ENCODE assay signal across 13 cellular contexts in genomic region chr3:56629044-56629443, GRCh38. TPM values are rescaled to one million over a fixed set of nuclear protein-coding genes. Genes with fewer than 3 reads are reported as not detected.
A peak's percentile ranks its signal among the peaks of the same experiment; 100 is the strongest.
DNase-seq lines count a peak whose midpoint lies in the region; ATAC-seq and TF ChIP-seq lines count a peak whose summit lies in the region.
"Had no signal": no experiment of that assay in that cellular context is flagged by ENCODE, and none has a peak within 500 bp of the region (broad histone marks: within the 10 kb centered on the region; RNA-seq: fewer than 3 reads in every experiment).

No MANE protein-coding gene starts in this region.

- no peaks in the 10 kb centered on the region for H3K27me3 Mint-ChIP-seq in effector memory CD8-positive, alpha-beta T cell
- no peaks in the 10 kb centered on the region for H3K27me3 Mint-ChIP-seq in neural crest cell (ENCODE audit: low read depth)
- H3K27me3 Mint-ChIP-seq: activated CD8-positive, alpha-beta memory T cell treated with anti-CD3 and anti-CD28 coated beads, Interleukin-2, amount 10 ng/mL, durations not matched to agents 7 days and 5 days had no signal

- no peak for TF ChIP-seq CTCF in neural crest cell (conservative IDR thresholded peaks at IDR 0.05)

- peak; percentile 76 for ATAC-seq in GM19043 (IDR thresholded peaks at IDR 0.05; ENCODE audit: low read depth, unreplicated experiment)
- peak; percentile 83 for ATAC-seq in HG02938 (IDR thresholded peaks at IDR 0.05; ENCODE audit: unreplicated experiment)
- no peak for ATAC-seq in effector memory CD8-positive, alpha-beta T cell (replicated peaks)
- no peak for ATAC-seq in HG02973 (IDR thresholded peaks at IDR 0.05; ENCODE audit: unreplicated experiment)
- ATAC-seq: activated CD8-positive, alpha-beta memory T cell treated with anti-CD3 and anti-CD28 coated beads, Interleukin-2, amount 10 ng/mL, durations not matched to agents 7 days and 5 days had no signal

- H3K4me3 Mint-ChIP-seq in effector memory CD8-positive, alpha-beta T cell = no peak overlapping the region
- H3K4me3 Mint-ChIP-seq in neural crest cell = no peak overlapping the region
- H3K4me3 Mint-ChIP-seq: activated CD8-positive, alpha-beta memory T cell treated with anti-CD3 and anti-CD28 coated beads, Interleukin-2, amount 10 ng/mL, durations not matched to agents 7 days and 5 days had no signal

- peaks cover 2 to 24% of the 10 kb centered on the region in 2 donors for H3K4me1 Mint-ChIP-seq in effector memory CD8-positive, alpha-beta T cell (ENCODE audit: low read depth in 2 of 2)
- H3K4me1 Mint-ChIP-seq in neural crest cell = no peaks in the 10 kb centered on the region

- H3K36me3 Mint-ChIP-seq in effector memory CD8-positive, alpha-beta T cell (ENCODE audit: insufficient read depth) = peaks cover 62% of the 10 kb centered on the region
- peaks cover 18% of the 10 kb centered on the region for H3K36me3 Mint-ChIP-seq in neural crest cell (ENCODE audit: low read depth)

- H3K27ac Mint-ChIP-seq in effector memory CD8-positive, alpha-beta T cell = peak overlapping the region; percentile 79 to 86
- H3K27ac Mint-ChIP-seq in neural crest cell (ENCODE audit: unreplicated experiment) = peak overlapping the region; percentile 29

- no peaks in the 10 kb centered on the region for H3K9me3 Mint-ChIP-seq in effector memory CD8-positive, alpha-beta T cell
- no peaks in the 10 kb centered on the region for H3K9me3 Mint-ChIP-seq in neural crest cell

- no peak for DNase-seq in effector memory CD8-positive, alpha-beta T cell
- DNase-seq in neural crest cell (ENCODE audit: low read depth, low spot score) (no peak), DMS153 (lab: John Stamatoyannopoulos, UW) (no peak), AG08395 (ENCODE audit: low spot score) (no peak), middle frontal gyrus (ENCODE audit: extremely low spot score, low spot score) (no peak)
- DNase-seq: activated CD8-positive, alpha-beta memory T cell treated with anti-CD3 and anti-CD28 coated beads, Interleukin-2, amount 10 ng/mL, durations not matched to agents 7 days and 5 days; adrenal gland; dermis blood vessel endothelial cell; stimulated activated CD4-positive, alpha-beta T cell treated with anti-CD3 and anti-CD28 coated beads, Interleukin-4, amount 100 ng/mL, for 4 hours; T1000 had no signal

RNA-seq across cellular contexts. Expression of gene TASOR, which starts 54.0 kb away (rescaled TPM):
- total RNA-seq in neural crest cell = 62.2 and 62.7 TPM in 2 replicates

Comparison
In these comparisons a context has a peak if more than half of its experiments do, and no peak if none do; other contexts are left out.
1. ATAC-seq: peak in GM19043 (single experiment) and HG02938 (single experiment); none in effector memory CD8-positive, alpha-beta T cell (single experiment) and HG02973 (single experiment).